Comparison of ENCODE assay signal across 1 cellular context in the genomic region with DNA sequence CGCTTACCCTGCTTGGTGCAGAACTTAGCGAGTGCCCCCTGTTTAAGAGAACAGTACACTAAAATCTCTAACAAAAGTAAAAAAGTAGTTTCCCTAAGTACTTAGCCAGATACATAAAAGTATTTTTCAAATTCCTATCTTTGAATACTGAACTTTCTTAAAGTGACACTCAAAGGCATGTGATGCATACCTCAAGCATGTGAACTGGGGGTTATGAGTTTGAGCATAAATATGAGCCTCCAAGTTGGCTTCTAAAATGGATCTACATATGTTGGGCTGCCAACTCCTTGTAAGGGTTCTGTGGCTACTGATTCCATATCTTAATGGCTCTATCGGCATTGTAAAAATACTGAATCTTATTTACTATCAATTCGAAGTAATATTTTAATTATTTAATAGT.
TF ChIP-seq lines count a peak whose summit lies in the region.

No MANE protein-coding gene starts in this region.

TF ChIP-seq in IMR-90, 13 proteins besides CTCF, POLR2A, EP300 and RAD21:
- TF ChIP-seq RCOR1 (IDR thresholded peaks at IDR 0.05; ENCODE audit: insufficient replicate concordance, low read length) (no peak), MXI1 (IDR thresholded peaks at IDR 0.05; ENCODE audit: borderline replicate concordance, low read depth, low read length) (0 out of 2 replicates have a peak, but pooled peaks have one; percentile 35), RFX5 (IDR thresholded peaks at IDR 0.05; ENCODE audit: low read depth, low read length) (no peak)
TF ChIP-seq in IMR-90: peak in this region for 1.
